In the genomic region with DNA sequence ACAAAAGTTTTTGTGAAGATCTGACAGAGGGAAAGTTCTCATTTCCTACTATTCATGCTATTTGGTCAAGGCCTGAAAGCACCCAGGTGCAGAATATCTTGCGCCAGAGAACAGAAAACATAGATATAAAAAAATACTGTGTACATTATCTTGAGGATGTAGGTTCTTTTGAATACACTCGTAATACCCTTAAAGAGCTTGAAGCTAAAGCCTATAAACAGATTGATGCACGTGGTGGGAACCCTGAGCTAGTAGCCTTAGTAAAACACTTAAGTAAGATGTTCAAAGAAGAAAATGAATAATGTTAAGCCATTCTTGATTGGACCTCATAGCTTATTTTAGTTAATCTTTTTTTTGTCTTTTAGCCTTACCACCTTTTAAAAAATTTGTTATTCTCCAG, we compare ENCODE assay signal across 24 cellular contexts. TPM values are rescaled to one million over a fixed set of nuclear protein-coding genes. Genes with fewer than 3 reads are reported as not detected.
DNase-seq lines count a peak whose midpoint lies in the region; ATAC-seq, FAIRE-seq and TF ChIP-seq lines count a peak whose summit lies in the region.
"Had no signal": no experiment of that assay in that cellular context is flagged by ENCODE, and none has a peak within 500 bp of the region (broad histone marks: within the 10 kb centered on the region; RNA-seq: fewer than 3 reads in every experiment).

No MANE protein-coding gene starts in this region.

- H3K9me3 Mint-ChIP-seq in activated CD4-positive, alpha-beta T cell treated with anti-CD3 and anti-CD28 coated beads for 36 hours (ENCODE audit: low read depth), result no peaks in the 10 kb centered on the region
- H3K9me3 Mint-ChIP-seq in Caco-2 (ENCODE audit: unreplicated experiment), result no peaks in the 10 kb centered on the region
- H3K9me3 Mint-ChIP-seq: CD4-positive, alpha-beta T cell had no signal

- H3K4me3 ChIP-seq in Caco-2 (ENCODE audit: low read depth, low read length) (no peak overlapping the region), GM12878 (no peak overlapping the region), mucosa of descending colon (no peak overlapping the region)
- H3K4me3 ChIP-seq: BLaER1 had no signal

- H3K36me3 ChIP-seq in Caco-2 (ENCODE audit: control insufficient read depth, insufficient read depth, low read length) (peaks cover 3% of the 10 kb centered on the region), GM12878 (ENCODE audit: control insufficient read depth in 2 of 2, insufficient read depth in 2 of 2, low read length in 1 of 2) (peaks cover 0 to 5% of the 10 kb centered on the region in 2 experiments; a peak in 1 of 4 replicates), mucosa of descending colon (ENCODE audit: low read depth) (no peaks in the 10 kb centered on the region)

- H2AFZ ChIP-seq in GM12878 (ENCODE audit: control insufficient read depth, low read depth, low read length), result no peak overlapping the region

- H3K9me3 ChIP-seq in Caco-2 (no peaks in the 10 kb centered on the region), GM12878 (replicated peaks; ENCODE audit: control insufficient read depth, insufficient read depth, low read length) (no peaks in the 10 kb centered on the region), mucosa of descending colon (no peaks in the 10 kb centered on the region)
- H3K9me3 ChIP-seq: BLaER1 had no signal

- H3K27ac ChIP-seq in GM12878 (ENCODE audit: control insufficient read depth, insufficient read depth), result no peak overlapping the region
- H3K27ac ChIP-seq: 22Rv1, BLaER1 had no signal

- FAIRE-seq in GM12878 (lab: Jason Lieb, UNC), result no peak
- FAIRE-seq: GM18507 had no signal

- POLR2A ChIA-PET in activated CD4-positive, alpha-beta T cell treated with anti-CD3 and anti-CD28 coated beads for 36 hours (lab: Charles Lee), result no interaction called here
- POLR2A ChIA-PET in Caco-2 (lab: Charles Lee), result interaction anchor here (1.1 kb wide), 1 partner anchor 25 kb away, joined by 4 read pairs; a partner anchor contains a TSS
- POLR2A ChIA-PET in GM12878 (lab: Charles Lee), result no interaction called here

- H3K79me2 ChIP-seq in GM12878 (ENCODE audit: control insufficient read depth, insufficient read depth, low read length), result no peaks in the 10 kb centered on the region

- intact Hi-C loops in activated CD4-positive, alpha-beta T cell treated with anti-CD3 and anti-CD28 coated beads for 36 hours (cut with DNase I, micrococcal nuclease), result no loop called here
- intact Hi-C loops in Caco-2 (cut with micrococcal nuclease; ENCODE audit: unreplicated experiment) (no loop called here), GM12878 (cut with micrococcal nuclease; ENCODE audit: unreplicated experiment) (no loop called here), mucosa of descending colon (cut with DNase I, micrococcal nuclease) (no loop called here)

- peaks cover 25% of the 10 kb centered on the region for H3K36me3 Mint-ChIP-seq in activated CD4-positive, alpha-beta T cell treated with anti-CD3 and anti-CD28 coated beads for 36 hours (ENCODE audit: low read depth)
- peaks cover 14% of the 10 kb centered on the region for H3K36me3 Mint-ChIP-seq in Caco-2 (ENCODE audit: insufficient read depth, unreplicated experiment)

- H3K4me1 Mint-ChIP-seq in activated CD4-positive, alpha-beta T cell treated with anti-CD3 and anti-CD28 coated beads for 36 hours, result peaks cover 9% of the 10 kb centered on the region
- H3K4me1 Mint-ChIP-seq in Caco-2 (ENCODE audit: low read depth, unreplicated experiment), result peaks cover 7% of the 10 kb centered on the region

- H4K20me1 ChIP-seq in GM12878 (ENCODE audit: control insufficient read depth, insufficient read depth), result no peaks in the 10 kb centered on the region
- H4K20me1 ChIP-seq: BLaER1 had no signal

- H3K27ac Mint-ChIP-seq in activated CD4-positive, alpha-beta T cell treated with anti-CD3 and anti-CD28 coated beads for 36 hours, result peak overlapping the region; percentile 26
- H3K27ac Mint-ChIP-seq in Caco-2 (ENCODE audit: unreplicated experiment), result no peak overlapping the region
- H3K27ac Mint-ChIP-seq: CD4-positive, alpha-beta T cell had no signal

- H3K4me2 ChIP-seq in GM12878 (ENCODE audit: control insufficient read depth, insufficient read depth), result no peak overlapping the region
- H3K4me2 ChIP-seq: BLaER1 had no signal

- BruUV-seq in Caco-2 (replicated peaks; lab: Mats Ljungman, UMichigan) (TSS peak; percentile 55), GM12878 (replicated peaks; lab: Mats Ljungman, UMichigan) (TSS peak; percentile 61)

- in situ Hi-C loops in GM12878 (cut with MboI), result no loop called here

- no peak for DNase-seq in activated CD4-positive, alpha-beta T cell treated with anti-CD3 and anti-CD28 coated beads for 36 hours
- DNase-seq in activated CD4-positive, alpha-beta T cell treated with anti-CD3 and anti-CD28 coated beads, Interleukin-2, amount 50 U/mL, for 4 hours, result no peak
- DNase-seq in Caco-2 (no peak), NCI-H82 (lab: John Stamatoyannopoulos, UW) (peak; percentile 96), GM12878 (ENCODE audit: low read depth, low spot score) (no peak), GM03348 (ENCODE audit: low spot score) (no peak), mucosa of descending colon (no peak), HT-29 (ENCODE audit: low spot score) (no peak)
- DNase-seq: ACHN; CD4-positive, alpha-beta T cell; COR-L47; DMS153; KG1; NCI-H1105; NCI-H146; NCI-H2029; NCI-H2227 treated with DMSO at 0.1 percent for 48 hours; NCI-H510A; NCI-H774; OCI-M1; Right ventricle myocardium superior had no signal

- RAD21 ChIA-PET in GM12878 (lab: Charles Lee; ENCODE audit: unreplicated experiment), result interaction anchor here (0.6 kb wide), 1 partner anchor 847 kb away, joined by 3 read pairs; no protein-coding TSS in a partner anchor

- no peak for TF ChIP-seq POLR2A in GM12878 (IDR thresholded peaks at IDR 0.05; ENCODE audit: low read depth, low read length)

- H3K4me1 ChIP-seq in Caco-2 (no peaks in the 10 kb centered on the region), GM12878 (ENCODE audit: control insufficient read depth, insufficient read depth, low read length) (no peaks in the 10 kb centered on the region), mucosa of descending colon (ENCODE audit: low read depth) (no peaks in the 10 kb centered on the region)
- H3K4me1 ChIP-seq: BLaER1 had no signal

- H3K9ac ChIP-seq in GM12878 (ENCODE audit: control insufficient read depth, insufficient read depth, low read length), result no peak overlapping the region
- H3K9ac ChIP-seq: BLaER1 had no signal

- WGBS in GM12878 (ENCODE audit: insufficient coverage, insufficient replicate concordance, low lambda C conversion rate, missing lambda C conversion rate), result 92% methylated on average over 3 of the region's 3 CpGs

- TF ChIP-seq CTCF in Caco-2 (IDR thresholded peaks at IDR 0.05; ENCODE audit: insufficient read depth in 1 of 2, low read depth in 1 of 2, low read length in 1 of 2, severe bottlenecking in 1 of 2, unreplicated experiment in 1 of 2) (no peak), GM12878 (IDR thresholded peaks at IDR 0.05 in 2 of 3, conservative IDR thresholded peaks at IDR 0.05 in 1 of 3; ENCODE audit: control insufficient read depth in 2 of 3, extremely low read depth in 1 of 3, insufficient read depth in 1 of 3, low read depth in 3 of 3, low read length in 3 of 3) (no peak), mucosa of descending colon (IDR thresholded peaks at IDR 0.05) (no peak)

- H3K4me3 Mint-ChIP-seq in activated CD4-positive, alpha-beta T cell treated with anti-CD3 and anti-CD28 coated beads for 36 hours, result no peak overlapping the region
- H3K4me3 Mint-ChIP-seq in Caco-2 (ENCODE audit: unreplicated experiment), result no peak overlapping the region
- H3K4me3 Mint-ChIP-seq: CD4-positive, alpha-beta T cell had no signal

- SMC1A ChIA-PET in GM12878 (lab: Charles Lee; ENCODE audit: uncharacterized antibody, unreplicated experiment), result interaction anchor here (0.6 to 1.6 kb wide), 3 partner anchors 12 to 189 kb away, joined by 3 to 5 read pairs (median 3); no protein-coding TSS in a partner anchor

- no peaks in the 10 kb centered on the region for H3K27me3 ChIP-seq in Caco-2 (replicated peaks; ENCODE audit: control insufficient read depth, insufficient read depth, low read length)
- H3K27me3 ChIP-seq in GM12878 (replicated peaks in 1 of 2; ENCODE audit: control insufficient read depth in 2 of 2, insufficient read depth in 2 of 2, low read length in 1 of 2), result no peaks in the 10 kb centered on the region
- H3K27me3 ChIP-seq: BLaER1 had no signal

- no peak for ATAC-seq in activated CD4-positive, alpha-beta T cell treated with anti-CD3 and anti-CD28 coated beads for 36 hours
- ATAC-seq in GM12878 (no peak), mucosa of descending colon (no peak)

- TF ChIP-seq RAD21 in GM12878 (IDR thresholded peaks at IDR 0.05; ENCODE audit: insufficient read depth, low read depth, low read length), result no peak

- CTCF ChIA-PET in activated CD4-positive, alpha-beta T cell treated with anti-CD3 and anti-CD28 coated beads for 36 hours (lab: Charles Lee), result interaction anchor here (0.5 to 0.7 kb wide), 2 partner anchors 82 to 145 kb away, joined by 3 read pairs; no protein-coding TSS in a partner anchor
- CTCF ChIA-PET in Caco-2 (lab: Charles Lee), result interaction anchor here (0.8 to 1.3 kb wide), 2 partner anchors 15 to 73 kb away, joined by 3 to 6 read pairs; no protein-coding TSS in a partner anchor
- CTCF ChIA-PET in GM12878 (lab: Yijun Ruan, JAX), result interaction anchor here (3.7 kb wide), 1 partner anchor 73 kb away, joined by 19 read pairs; no protein-coding TSS in a partner anchor

- no peak for TF ChIP-seq EP300 in GM12878 (IDR thresholded peaks at IDR 0.05; ENCODE audit: borderline replicate concordance in 1 of 2, control insufficient read depth in 1 of 2, low read depth in 2 of 2, low read length in 2 of 2)

- H3K27me3 Mint-ChIP-seq in activated CD4-positive, alpha-beta T cell treated with anti-CD3 and anti-CD28 coated beads for 36 hours, result no peaks in the 10 kb centered on the region
- no peaks in the 10 kb centered on the region for H3K27me3 Mint-ChIP-seq in Caco-2 (ENCODE audit: insufficient read depth, unreplicated experiment)
- H3K27me3 Mint-ChIP-seq: CD4-positive, alpha-beta T cell had no signal

RNA-seq across cellular contexts. Expression of a gene that starts 14.1 kb away (rescaled TPM):
- total RNA-seq in activated CD4-positive, alpha-beta T cell treated with anti-CD3 and anti-CD28 coated beads for 36 hours, result 10 to 100 TPM; 35.6 to 37.4 TPM
- total RNA-seq in Caco-2 (2022), result 40.4 and 45.3 TPM in 2 replicates
- total RNA-seq in GM12878 (2013; cell fraction: nucleolus; rRNA removed), result 8.5 and 8.7 TPM in 2 replicates
- 14.2 and 15.1 TPM in 2 replicates for total RNA-seq in GM12878 (2014; rRNA removed)
- total RNA-seq in GM12878 (2014; rRNA removed; fragmentation: Illumina TruSeq; extraction: Trizol), result 15.7 TPM in 2 replicates
- 19.6 and 21.3 TPM in 2 replicates for total RNA-seq in GM12878 (2021)
- 6.9 TPM for polyA plus RNA-seq in GM12878 (2011; ENCODE audit: low read depth)
- polyA plus RNA-seq in GM12878 (2011; rRNA removed), result 33.5 and 48.5 TPM in 2 replicates
- polyA plus RNA-seq in GM12878 (2011; cell fraction: cytosol; rRNA removed), result 16.9 and 20.6 TPM in 2 replicates
- 8.9 and 9.6 TPM in 2 replicates for polyA plus RNA-seq in GM12878 (2011; cell fraction: nucleus; rRNA removed)
- 10.3 and 16.9 TPM in 2 replicates for polyA plus RNA-seq in GM12878 (2012)
- polyA plus RNA-seq in GM12878 (2014; fragmentation: Illumina TruSeq; extraction: Trizol), result 23.3 and 24.7 TPM in 2 replicates
- polyA plus RNA-seq in GM12878 (2014; fragmentation: Nextera tagmentation; extraction: Ambion mirVana), result 10 to 100 TPM; 28.9 to 36.0 TPM
- polyA plus RNA-seq in GM12878 (2014; rRNA removed), result 17.3 and 19.4 TPM in 2 replicates
- 10 to 100 TPM; 25.8 to 29.2 TPM for polyA plus RNA-seq in GM12878 (2016; fragmentation: Nextera tagmentation; extraction: Ambion mirVana)
- 18.0 and 20.7 TPM in 2 replicates for polyA minus RNA-seq in GM12878 (2011; rRNA and poly(A)+ RNA removed)
- polyA minus RNA-seq in GM12878 (2011; cell fraction: cytosol; rRNA and poly(A)+ RNA removed), result 8.4 and 11.1 TPM in 2 replicates
- 2.7 and 3.1 TPM in 2 replicates for polyA minus RNA-seq in GM12878 (2011; cell fraction: nucleus; rRNA and poly(A)+ RNA removed)
- 10 to 100 TPM; 26.4 to 40.8 (median 34.1) TPM for total RNA-seq in mucosa of descending colon
- 10.0 and 13.6 TPM in 2 replicates for total RNA-seq in HT-29 (2014; rRNA removed; shearing (Covaris generic))

RNA-seq across cellular contexts. Expression of a gene that starts 14.5 kb away (rescaled TPM):
- total RNA-seq in activated CD4-positive, alpha-beta T cell treated with anti-CD3 and anti-CD28 coated beads for 36 hours, result 10 to 100 TPM; 38.6 to 42.9 TPM
- 34.2 and 35.9 TPM in 2 replicates for total RNA-seq in Caco-2 (2022)
- 205 and 208 TPM in 2 replicates for total RNA-seq in GM12878 (2013; cell fraction: nucleolus; rRNA removed)
- 30.8 and 32.3 TPM in 2 replicates for total RNA-seq in GM12878 (2014; rRNA removed)
- total RNA-seq in GM12878 (2014; rRNA removed; fragmentation: Illumina TruSeq; extraction: Trizol), result 39.1 and 40.7 TPM in 2 replicates
- total RNA-seq in GM12878 (2021), result 25.2 and 29.9 TPM in 2 replicates
- 14.4 TPM for polyA plus RNA-seq in GM12878 (2011; ENCODE audit: low read depth)
- 20.8 and 38.1 TPM in 2 replicates for polyA plus RNA-seq in GM12878 (2011; rRNA removed)
- 6.9 and 7.6 TPM in 2 replicates for polyA plus RNA-seq in GM12878 (2011; cell fraction: cytosol; rRNA removed)
- 27.7 and 28.1 TPM in 2 replicates for polyA plus RNA-seq in GM12878 (2011; cell fraction: nucleus; rRNA removed)
- 18.1 and 21.5 TPM in 2 replicates for polyA plus RNA-seq in GM12878 (2012)
- polyA plus RNA-seq in GM12878 (2014; fragmentation: Illumina TruSeq; extraction: Trizol), result 26.1 and 37.4 TPM in 2 replicates
- 10 to 100 TPM; 13.6 to 19.1 TPM for polyA plus RNA-seq in GM12878 (2014; fragmentation: Nextera tagmentation; extraction: Ambion mirVana)
- 16.1 and 16.9 TPM in 2 replicates for polyA plus RNA-seq in GM12878 (2014; rRNA removed)
- 10 to 100 TPM; 31.7 to 33.1 TPM for polyA plus RNA-seq in GM12878 (2016; fragmentation: Nextera tagmentation; extraction: Ambion mirVana)
- 30.9 and 49.3 TPM in 2 replicates for polyA minus RNA-seq in GM12878 (2011; rRNA and poly(A)+ RNA removed)
- 10.4 and 12.1 TPM in 2 replicates for polyA minus RNA-seq in GM12878 (2011; cell fraction: cytosol; rRNA and poly(A)+ RNA removed)
- 34.6 and 72.5 TPM in 2 replicates for polyA minus RNA-seq in GM12878 (2011; cell fraction: nucleus; rRNA and poly(A)+ RNA removed)
- total RNA-seq in mucosa of descending colon, result 10 to 100 TPM; 25.9 to 40.5 (median 37.3) TPM
- 30.0 and 34.5 TPM in 2 replicates for total RNA-seq in HT-29 (2014; rRNA removed; shearing (Covaris generic))

RNA-seq across cellular contexts. Expression of a gene that starts 24.8 kb away (rescaled TPM):
- 10 to 100 TPM; 22.3 to 26.1 TPM for total RNA-seq in activated CD4-positive, alpha-beta T cell treated with anti-CD3 and anti-CD28 coated beads for 36 hours
- total RNA-seq in Caco-2 (2022) (38.5 and 40.0 TPM in 2 replicates), GM12878 (2014; rRNA removed) (25.3 and 26.1 TPM in 2 replicates), GM12878 (2014; rRNA removed; fragmentation: Illumina TruSeq; extraction: Trizol) (32.7 and 34.0 TPM in 2 replicates), GM12878 (2021) (19.7 and 22.7 TPM in 2 replicates), mucosa of descending colon (10 to 100 TPM; 21.1 to 25.5 (median 23.9) TPM)
- 47.6 and 50.0 TPM in 2 replicates for total RNA-seq in GM12878 (2013; cell fraction: nucleolus; rRNA removed)
- polyA plus RNA-seq in GM12878 (2011; ENCODE audit: low read depth), result 9.9 TPM
- polyA plus RNA-seq in GM12878 (2011; rRNA removed) (30.6 and 36.6 TPM in 2 replicates), GM12878 (2014; fragmentation: Illumina TruSeq; extraction: Trizol) (31.0 and 46.5 TPM in 2 replicates), GM12878 (2014; fragmentation: Nextera tagmentation; extraction: Ambion mirVana) (10 to 100 TPM; 22.7 to 27.8 TPM), GM12878 (2014; rRNA removed) (24.2 and 26.3 TPM in 2 replicates), GM12878 (2016; fragmentation: Nextera tagmentation; extraction: Ambion mirVana) (10 to 100 TPM; 39.3 to 48.7 TPM)
- 12.9 and 16.2 TPM in 2 replicates for polyA plus RNA-seq in GM12878 (2011; cell fraction: cytosol; rRNA removed)
- polyA plus RNA-seq in GM12878 (2011; cell fraction: nucleus; rRNA removed), result 20.5 and 24.0 TPM in 2 replicates
- polyA plus RNA-seq in GM12878 (2012), result 20.4 and 21.4 TPM in 2 replicates
- polyA minus RNA-seq in GM12878 (2011; rRNA and poly(A)+ RNA removed), result 14.7 and 18.5 TPM in 2 replicates
- 6.9 and 10.0 TPM in 2 replicates for polyA minus RNA-seq in GM12878 (2011; cell fraction: cytosol; rRNA and poly(A)+ RNA removed)
- 10.0 and 21.5 TPM in 2 replicates for polyA minus RNA-seq in GM12878 (2011; cell fraction: nucleus; rRNA and poly(A)+ RNA removed)
- 12.8 and 13.9 TPM in 2 replicates for total RNA-seq in HT-29 (2014; rRNA removed; shearing (Covaris generic))
